In genomic region chr16:55116165-55116894, GRCh38 we compare ENCODE assay signal across 21 cellular contexts.
A peak's percentile ranks its signal among the peaks of the same experiment; 100 is the strongest.
DNase-seq lines count a peak whose midpoint lies in the region; ATAC-seq and TF ChIP-seq lines count a peak whose summit lies in the region.
"Had no signal": no experiment of that assay in that cellular context is flagged by ENCODE, and none has a peak within 500 bp of the region (broad histone marks: within the 10 kb centered on the region; RNA-seq: fewer than 3 reads in every experiment).

No MANE protein-coding gene starts in this region.

- ATAC-seq in HG02588 (IDR thresholded peaks at IDR 0.05; ENCODE audit: unreplicated experiment) = no peak
- no peak for ATAC-seq in GM21423 (IDR thresholded peaks at IDR 0.05; ENCODE audit: unreplicated experiment)
- ATAC-seq in GM19397 (IDR thresholded peaks at IDR 0.05; ENCODE audit: unreplicated experiment) = no peak
- ATAC-seq: activated naive CD4-positive, alpha-beta T cell treated with anti-CD3 and anti-CD28 coated beads, Interleukin-2, amount 50 U/mL, for 72 hours; GM12878; SK-N-SH treated with all-trans-retinoic acid at 6 μM for 48 hours had no signal

- TF ChIP-seq CTCF in epithelial cell of esophagus (IDR thresholded peaks at IDR 0.05; ENCODE audit: insufficient read depth, low read depth, low read length, missing control alignments) = no peak
- TF ChIP-seq CTCF in tibial nerve (IDR thresholded peaks at IDR 0.05) = no peak

- H3K27ac ChIP-seq in skin epidermis = peak overlapping the region in 11 of 21 experiments; percentile 11 to 68 (median 46)
- no peak overlapping the region for H3K27ac ChIP-seq in tibial nerve
- H3K27ac ChIP-seq: left ventricle myocardium inferior, parathyroid adenoma, PC-9 had no signal

- in situ Hi-C loops in Caki2 (cut with HindIII; ENCODE audit: low pct_unique_long_range_greater_than_20kb, low sequenced_read_pairs) = no loop called here

- no peaks in the 10 kb centered on the region for H3K27me3 ChIP-seq in tibial nerve

- WGBS in tibial nerve, 2 donors = 70 to 73% methylated on average over 13 of the region's 13 CpGs

- no peak for TF ChIP-seq POLR2A in tibial nerve (IDR thresholded peaks at IDR 0.05)

- no peak for TF ChIP-seq EP300 in tibial nerve (IDR thresholded peaks at IDR 0.05)

- H3K36me3 ChIP-seq in tibial nerve = no peaks in the 10 kb centered on the region
- H3K36me3 ChIP-seq: left ventricle myocardium inferior had no signal

- H3K9me3 ChIP-seq in tibial nerve = no peaks in the 10 kb centered on the region
- H3K9me3 ChIP-seq: left ventricle myocardium inferior had no signal

- DNase-seq in Caki2 (ENCODE audit: low read depth) = peak; percentile 48
- DNase-seq in RPMI7951 (ENCODE audit: low read depth) = peak; percentile 94
- peak; percentile 2 for DNase-seq in epithelial cell of esophagus (ENCODE audit: low read depth)
- no peak for DNase-seq in tibial nerve (ENCODE audit: low spot score in 2 of 2)
- DNase-seq: activated CD4-positive, alpha-beta memory T cell treated with anti-CD3 and anti-CD28 coated beads, Interleukin-2, amount 10 ng/mL, durations not matched to agents 7 days and 5 days; activated T-cell treated with anti-CD3 and anti-CD28 coated beads, Interleukin-2, amount 50 U/mL, for 48 hours; effector CD4-positive, alpha-beta T cell; foreskin melanocyte; left ventricle myocardium inferior; naive B cell; NCI-H2081 treated with DMSO at 0.1 percent for 48 hours; NCI-H526 treated with DMSO at 0.1 percent for 48 hours; PC-9 had no signal

- no peak overlapping the region for H3K4me3 ChIP-seq in epithelial cell of esophagus (ENCODE audit: low read length)
- H3K4me3 ChIP-seq in skin epidermis = no peak overlapping the region
- no peak overlapping the region for H3K4me3 ChIP-seq in tibial nerve
- H3K4me3 ChIP-seq: GM12878, left ventricle myocardium inferior, PC-9 had no signal

- H3K4me1 ChIP-seq in tibial nerve = no peaks in the 10 kb centered on the region
- H3K4me1 ChIP-seq: left ventricle myocardium inferior, parathyroid adenoma had no signal

Comparison
In these comparisons a context has a peak if more than half of its experiments do, and no peak if none do; other contexts are left out.
1. DNase-seq: peak in Caki2 (single experiment), RPMI7951 (single experiment) and epithelial cell of esophagus (single experiment); none in tibial nerve (0 of 2).
2. H3K27ac ChIP-seq: peak in skin epidermis (11 of 21); none in tibial nerve (0 of 4).